ENCODE assay signal across 1 cellular context in the genomic region with DNA sequence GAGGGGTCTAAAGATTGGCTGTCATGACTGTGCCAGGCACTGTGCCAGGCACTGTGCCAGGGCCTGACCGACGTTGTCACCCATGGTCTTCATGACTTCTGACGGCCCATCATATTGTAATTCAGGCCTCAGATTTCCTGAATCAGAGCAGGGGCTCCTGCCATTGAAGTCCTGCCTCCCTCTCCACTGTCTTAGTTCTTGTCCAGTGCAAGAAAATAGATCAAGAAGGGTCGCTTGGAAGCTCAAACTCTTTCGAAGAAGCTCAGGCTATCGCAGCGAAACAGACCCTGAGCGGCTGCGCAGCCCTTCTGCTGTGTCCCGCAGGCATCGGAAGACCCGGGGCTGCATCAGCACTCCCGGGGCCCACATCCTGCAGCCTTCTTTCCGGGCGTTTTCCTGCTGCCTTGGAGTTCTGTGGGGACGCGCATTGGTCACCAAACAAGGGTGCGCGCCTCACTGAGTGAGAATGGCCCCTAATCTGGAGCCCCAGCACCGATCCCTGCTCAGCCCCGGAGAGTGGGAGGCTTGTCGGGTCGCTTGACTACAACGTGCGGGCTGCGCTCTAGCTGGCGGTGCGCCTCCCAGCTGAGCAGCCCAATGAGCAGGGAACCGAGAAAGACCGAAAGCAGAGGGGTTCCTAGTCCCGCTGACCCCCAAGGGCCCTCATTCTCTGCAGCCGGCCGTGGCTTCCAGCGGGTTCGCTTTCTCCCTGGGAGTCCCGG. TPM values are rescaled to one million over a fixed set of nuclear protein-coding genes. Genes with fewer than 3 reads are reported as not detected.
"Had no signal": no experiment of that assay in that cellular context is flagged by ENCODE, and none has a peak within 500 bp of the region (broad histone marks: within the 10 kb centered on the region; RNA-seq: fewer than 3 reads in every experiment).

No MANE protein-coding gene starts in this region.

RNA-seq across cellular contexts. Expression of gene LIMS4, which starts 49.6 kb away (rescaled TPM):
- total RNA-seq: NCI-H460 had no signal
